ENCODE assay signal across 18 cellular contexts in genomic region chr1:17891205-17892110, GRCh38.
"Had no signal": no experiment of that assay in that cellular context is flagged by ENCODE, and none has a peak within 500 bp of the region (broad histone marks: within the 10 kb centered on the region; RNA-seq: fewer than 3 reads in every experiment).

No MANE protein-coding gene starts in this region.

- H3K4me3 ChIP-seq: adrenal gland, mucosa of descending colon, pancreas, sigmoid colon, thyroid gland had no signal

- DNase-seq: activated CD4-positive, alpha-beta T cell treated with anti-CD3 and anti-CD28 coated beads, Interleukin-2, amount 10 ng/mL, durations not matched to agents 24 days and 14 days; activated CD8-positive, alpha-beta T cell treated with anti-CD3 and anti-CD28 coated beads, Interleukin-2, amount 10 ng/mL, durations not matched to agents 7 days and 5 days; activated T-cell treated with anti-CD3 and anti-CD28 coated beads, Interleukin-2, amount 50 U/mL, for 24 hours; dermis blood vessel endothelial cell; effector memory CD8-positive, alpha-beta T cell; foreskin fibroblast; hippocampal formation; mucosa of descending colon; naive B cell; sigmoid colon; stimulated activated naive CD4-positive, alpha-beta T cell; T-helper 1 cell; T1000 had no signal

- H3K27ac ChIP-seq: adrenal gland, pancreas, thyroid gland had no signal

- H3K27me3 Mint-ChIP-seq: activated CD4-positive, alpha-beta T cell treated with anti-CD3 and anti-CD28 coated beads, Interleukin-2, amount 10 ng/mL, durations not matched to agents 24 days and 14 days had no signal

- H3K4me1 Mint-ChIP-seq: activated CD4-positive, alpha-beta T cell treated with anti-CD3 and anti-CD28 coated beads, Interleukin-2, amount 10 ng/mL, durations not matched to agents 24 days and 14 days; naive B cell had no signal

- H3K36me3 Mint-ChIP-seq: activated naive CD4-positive, alpha-beta T cell treated with anti-CD3 and anti-CD28 coated beads, Interleukin-2, amount 50 U/mL, for 72 hours; naive B cell had no signal

- ATAC-seq: activated CD8-positive, alpha-beta T cell treated with anti-CD3 and anti-CD28 coated beads, Interleukin-2, amount 10 ng/mL, durations not matched to agents 7 days and 5 days; activated naive CD4-positive, alpha-beta T cell treated with anti-CD3 and anti-CD28 coated beads, Interleukin-2, amount 50 U/mL, for 72 hours; effector memory CD8-positive, alpha-beta T cell; left lobe of liver; mucosa of descending colon had no signal

- H3K9me3 Mint-ChIP-seq: activated CD4-positive, alpha-beta T cell treated with anti-CD3 and anti-CD28 coated beads, Interleukin-2, amount 10 ng/mL, durations not matched to agents 24 days and 14 days; activated naive CD4-positive, alpha-beta T cell treated with anti-CD3 and anti-CD28 coated beads, Interleukin-2, amount 50 U/mL, for 72 hours; activated T-cell treated with anti-CD3 and anti-CD28 coated beads, Interleukin-2, amount 50 U/mL, for 24 hours; effector memory CD8-positive, alpha-beta T cell had no signal

- H3K36me3 ChIP-seq: adrenal gland, pancreas, sigmoid colon, thyroid gland had no signal

- H3K27me3 ChIP-seq: thyroid gland had no signal

- H3K4me3 Mint-ChIP-seq: activated CD4-positive, alpha-beta T cell treated with anti-CD3 and anti-CD28 coated beads, Interleukin-2, amount 10 ng/mL, durations not matched to agents 24 days and 14 days; activated CD8-positive, alpha-beta T cell treated with anti-CD3 and anti-CD28 coated beads, Interleukin-2, amount 10 ng/mL, durations not matched to agents 7 days and 5 days; activated T-cell treated with anti-CD3 and anti-CD28 coated beads, Interleukin-2, amount 50 U/mL, for 24 hours; effector memory CD8-positive, alpha-beta T cell had no signal

- H3K4me1 ChIP-seq: adrenal gland had no signal

- H3K9me3 ChIP-seq: adrenal gland, mucosa of descending colon, pancreas, sigmoid colon, thyroid gland had no signal

- H3K27ac Mint-ChIP-seq: activated CD4-positive, alpha-beta T cell treated with anti-CD3 and anti-CD28 coated beads, Interleukin-2, amount 10 ng/mL, durations not matched to agents 24 days and 14 days; activated CD8-positive, alpha-beta T cell treated with anti-CD3 and anti-CD28 coated beads, Interleukin-2, amount 10 ng/mL, durations not matched to agents 7 days and 5 days; activated naive CD4-positive, alpha-beta T cell treated with anti-CD3 and anti-CD28 coated beads, Interleukin-2, amount 50 U/mL, for 72 hours; activated T-cell treated with anti-CD3 and anti-CD28 coated beads, Interleukin-2, amount 50 U/mL, for 24 hours; effector memory CD8-positive, alpha-beta T cell had no signal
